In genomic region chr10:56596257-56596656, GRCh38 we compare ENCODE assay signal across 26 cellular contexts.
"Had no signal": no experiment of that assay in that cellular context is flagged by ENCODE, and none has a peak within 500 bp of the region (broad histone marks: within the 10 kb centered on the region; RNA-seq: fewer than 3 reads in every experiment).

No MANE protein-coding gene starts in this region.

- H3K4me2 ChIP-seq: hepatocyte had no signal

- H2AFZ ChIP-seq: hepatocyte had no signal

- H3K79me2 ChIP-seq: hepatocyte had no signal

- DNase-seq: activated CD4-positive, alpha-beta memory T cell treated with anti-CD3 and anti-CD28 coated beads for 36 hours; activated CD4-positive, alpha-beta T cell treated with anti-CD3 and anti-CD28 coated beads, Interleukin-2, amount 10 ng/mL, durations not matched to agents 24 days and 14 days; activated CD4-positive, CD25-positive, alpha-beta regulatory T cell treated with anti-CD3 and anti-CD28 coated beads, Interleukin-2, amount 50 U/mL, for 72 hours; activated CD8-positive, alpha-beta memory T cell treated with anti-CD3 and anti-CD28 coated beads, Interleukin-2, amount 50 U/mL, for 4 hours; activated gamma-delta T cell; activated naive CD4-positive, alpha-beta T cell treated with anti-CD3 and anti-CD28 coated beads, Interleukin-2, amount 10 ng/mL, durations not matched to agents 7 days and 5 days; activated naive CD8-positive, alpha-beta T cell treated with anti-CD3 and anti-CD28 coated beads, Interleukin-2, amount 10 ng/mL, durations not matched to agents 7 days and 5 days; activated T-cell treated with anti-CD3 and anti-CD28 coated beads, Interleukin-2, amount 50 U/mL, for 1 hour; cerebellar nuclear complex; cortex of kidney; left cardiac atrium; mammary epithelial cell; naive B cell; nucleus accumbens; pancreas; retina; stimulated activated CD4-positive, alpha-beta T cell treated with anti-CD3 and anti-CD28 coated beads, Interleukin-12 subunit alpha, Interleukin-12 subunit beta, amount 100 ng/mL, for 4 hours; stimulated activated CD4-positive, alpha-beta T cell treated with anti-CD3 and anti-CD28 coated beads, Interleukin-4, amount 100 ng/mL, for 1 hour; uterus had no signal

- H3K9me3 ChIP-seq: ascending aorta, gastroesophageal sphincter, pancreas, prostate gland, uterus had no signal

- H3K36me3 ChIP-seq: ascending aorta, cardiac muscle cell, gastroesophageal sphincter, pancreas, prostate gland, uterus had no signal

- H3K4me3 ChIP-seq: ascending aorta, cardiac muscle cell, gastroesophageal sphincter, hepatocyte, pancreas, prostate gland, skin epidermis, uterus had no signal

- ATAC-seq: gastroesophageal sphincter, left cardiac atrium, pancreas, sciatic nerve had no signal

- H3K27ac ChIP-seq: ascending aorta, cardiac muscle cell, gastroesophageal sphincter, hepatocyte, pancreas, prostate gland, skin epidermis, uterus had no signal

- H3K4me1 ChIP-seq: ascending aorta, gastroesophageal sphincter, pancreas, prostate gland, uterus had no signal

- H3K27me3 ChIP-seq: ascending aorta, cardiac muscle cell, gastroesophageal sphincter, hepatocyte, pancreas, uterus had no signal
